Comparison of ENCODE assay signal across 8 cellular contexts in genomic region chr12:55717397-55718007, GRCh38. TPM values are rescaled to one million over a fixed set of nuclear protein-coding genes. Genes with fewer than 3 reads are reported as not detected.
A peak's percentile ranks its signal among the peaks of the same experiment; 100 is the strongest.
DNase-seq lines count a peak whose midpoint lies in the region; ATAC-seq, FAIRE-seq and TF ChIP-seq lines count a peak whose summit lies in the region.

No MANE protein-coding gene starts in this region.

- CTCF ChIA-PET in Panc1 (lab: Charles Lee) = interaction anchor here (0.8 to 1.1 kb wide), 2 partner anchors 36 to 61 kb away, joined by 4 to 7 read pairs; a partner anchor contains a TSS

- H3K27me3 Mint-ChIP-seq in endothelial cell (ENCODE audit: unreplicated experiment) (peaks cover 27% of the 10 kb centered on the region), osteocyte (ENCODE audit: unreplicated experiment) (peaks cover 3% of the 10 kb centered on the region)

- TF ChIP-seq CTCF in Panc1 (IDR thresholded peaks at IDR 0.05) (no peak), endothelial cell (IDR thresholded peaks at IDR 0.05; ENCODE audit: unreplicated experiment) (no peak), osteocyte (IDR thresholded peaks at IDR 0.05) (no peak), GM13976 (IDR thresholded peaks at IDR 0.05; ENCODE audit: borderline replicate concordance, control extremely low read depth, extremely low read depth, insufficient read depth, missing control alignments) (no peak)

- BruUV-seq in Panc1 (replicated peaks; lab: Mats Ljungman, UMichigan) = no TSS peak

- H3K27ac ChIP-seq in Panc1 (ENCODE audit: low read length) = peak overlapping the region; percentile 93; the same call in 1 of the 2 replicates

- DNase-seq in Panc1 (ENCODE audit: low read depth, low spot score) = no peak
- no peak for DNase-seq in endothelial cell (ENCODE audit: low spot score)
- no peak for DNase-seq in osteocyte (ENCODE audit: extremely low spot score, unreplicated experiment)
- no peak for DNase-seq in NCI-H187 treated with DMSO at 0.1 percent for 48 hours (lab: John Stamatoyannopoulos, UW)
- no peak for DNase-seq in SKM-1 treated with dmso at 0.1 percent for 144 hours (lab: John Stamatoyannopoulos, UW; ENCODE audit: unreplicated experiment)
- no peak for DNase-seq in GM13976 (ENCODE audit: low spot score)
- no peak for DNase-seq in frontal cortex (ENCODE audit: low spot score in 2 of 2)

- H3K4me1 Mint-ChIP-seq in endothelial cell (ENCODE audit: unreplicated experiment) (peaks cover 29% of the 10 kb centered on the region), osteocyte (ENCODE audit: unreplicated experiment) (peaks cover 51% of the 10 kb centered on the region)

- H3K4me3 ChIP-seq in Panc1 (ENCODE audit: low read depth in 2 of 2, low read length in 2 of 2) = peak overlapping the region in 1 of 2 experiments; percentile 70; a peak in 3 of 4 replicates

- no peaks in the 10 kb centered on the region for H3K9me3 ChIP-seq in Panc1 (ENCODE audit: control insufficient read depth, insufficient read depth, low read depth, low read length)

- peaks cover 29% of the 10 kb centered on the region for H3K4me1 ChIP-seq in Panc1 (ENCODE audit: control insufficient read depth, insufficient read depth, low read length)

- ATAC-seq in GM21390 (IDR thresholded peaks at IDR 0.05; ENCODE audit: unreplicated experiment) = peak; percentile 26
- ATAC-seq in Panc1 = no peak

- H3K36me3 Mint-ChIP-seq in endothelial cell (ENCODE audit: low read depth, unreplicated experiment) (peaks cover 9% of the 10 kb centered on the region), osteocyte (ENCODE audit: unreplicated experiment) (no peaks in the 10 kb centered on the region)

- POLR2A ChIA-PET in Panc1 (lab: Charles Lee) = no interaction called here

- H3K36me3 ChIP-seq in Panc1 (ENCODE audit: control insufficient read depth, insufficient read depth, low read length) = no peaks in the 10 kb centered on the region

- in situ Hi-C loops in Panc1 (cut with HindIII; ENCODE audit: low pct_unique_long_range_greater_than_20kb, low sequenced_read_pairs) = no loop called here
- in situ Hi-C loops in GM13976 (cut with MboI; ENCODE audit: low sequenced_read_pairs, unreplicated experiment) = no loop called here

- H3K27me3 ChIP-seq in Panc1 (ENCODE audit: control insufficient read depth, insufficient read depth, low read length) = no peaks in the 10 kb centered on the region

- H3K4me3 Mint-ChIP-seq in endothelial cell (ENCODE audit: unreplicated experiment) = peak overlapping the region; percentile 94
- H3K4me3 Mint-ChIP-seq in osteocyte (ENCODE audit: unreplicated experiment) = peak overlapping the region; percentile 91

- H3K27ac Mint-ChIP-seq in endothelial cell (ENCODE audit: unreplicated experiment) = no peak overlapping the region
- peak overlapping the region; percentile 95 for H3K27ac Mint-ChIP-seq in osteocyte (ENCODE audit: unreplicated experiment)

- H3K9me3 Mint-ChIP-seq in endothelial cell (ENCODE audit: unreplicated experiment) (no peaks in the 10 kb centered on the region), osteocyte (ENCODE audit: unreplicated experiment) (no peaks in the 10 kb centered on the region)

- FAIRE-seq in frontal cortex (lab: Jason Lieb, UNC) = no peak

- intact Hi-C loops in Panc1 (cut with micrococcal nuclease; ENCODE audit: unreplicated experiment) = no loop called here

RNA-seq across cellular contexts. Expression of gene BLOC1S1, which starts 1.7 kb away (rescaled TPM):
- total RNA-seq in Panc1 (2021; ENCODE audit: unreplicated experiment) = 87.3 TPM
- 118 TPM for polyA plus RNA-seq in Panc1 (2012; ENCODE audit: insufficient read length)
- total RNA-seq in endothelial cell (ENCODE audit: unreplicated experiment) = 66.5 TPM
- total RNA-seq in osteocyte = 99.4 and 103 TPM in 2 replicates
- total RNA-seq in frontal cortex = 21.2 TPM

RNA-seq across cellular contexts. Expression of gene RDH5, which starts 2.7 kb away (rescaled TPM):
- total RNA-seq in Panc1 (2021; ENCODE audit: unreplicated experiment) = 2.8 TPM
- 1.8 TPM for polyA plus RNA-seq in Panc1 (2012; ENCODE audit: insufficient read length)
- total RNA-seq in endothelial cell (ENCODE audit: unreplicated experiment) = 4.4 TPM
- total RNA-seq in osteocyte = 4.1 and 5.9 TPM in 2 replicates
- total RNA-seq in frontal cortex = 4.5 TPM

RNA-seq across cellular contexts. Expression of gene ITGA7, which starts 9.8 kb away (rescaled TPM):
- total RNA-seq in Panc1 (2021; ENCODE audit: unreplicated experiment) (2.5 TPM), endothelial cell (ENCODE audit: unreplicated experiment) (4.0 TPM), osteocyte (5.1 and 5.7 TPM in 2 replicates), frontal cortex (3.7 TPM)
- 1.8 TPM for polyA plus RNA-seq in Panc1 (2012; ENCODE audit: insufficient read length)

RNA-seq across cellular contexts. Expression of gene CD63, which starts 11.3 kb away (rescaled TPM):
- total RNA-seq in Panc1 (2021; ENCODE audit: unreplicated experiment) (879 TPM), endothelial cell (ENCODE audit: unreplicated experiment) (1,134 TPM), osteocyte (1,511 and 1,600 TPM in 2 replicates), frontal cortex (227 TPM)
- polyA plus RNA-seq in Panc1 (2012; ENCODE audit: insufficient read length) = 651 TPM

RNA-seq across cellular contexts. Expression of gene GDF11, which starts 25.4 kb away (rescaled TPM):
- total RNA-seq in Panc1 (2021; ENCODE audit: unreplicated experiment) = 11.8 TPM
- polyA plus RNA-seq in Panc1 (2012; ENCODE audit: insufficient read length) = 9.7 TPM
- total RNA-seq in endothelial cell (ENCODE audit: unreplicated experiment) = 9.3 TPM
- 11.6 and 14.0 TPM in 2 replicates for total RNA-seq in osteocyte
- 6.1 TPM for total RNA-seq in frontal cortex
